ENCODE assay signal across 19 cellular contexts in genomic region chr7:128141683-128142195, GRCh38.
DNase-seq lines count a peak whose midpoint lies in the region; ATAC-seq, FAIRE-seq and TF ChIP-seq lines count a peak whose summit lies in the region.
"Had no signal": no experiment of that assay in that cellular context is flagged by ENCODE, and none has a peak within 500 bp of the region (broad histone marks: within the 10 kb centered on the region; RNA-seq: fewer than 3 reads in every experiment).

No MANE protein-coding gene starts in this region.

- ATAC-seq in HepG2 (no peak), right lobe of liver (no peak)

- H3K9me3 ChIP-seq in HepG2 (ENCODE audit: low read length) (no peaks in the 10 kb centered on the region), right lobe of liver (no peaks in the 10 kb centered on the region), esophagus muscularis mucosa (peaks cover 0 to 24% (median 10%) of the 10 kb centered on the region in 4 donors)
- H3K9me3 ChIP-seq in BLaER1 treated with 17β-estradiol and CSF1 and Interleukin-3, amounts not matched to agents 10 nM and 100 nM (replicated peaks in 1 of 11) = peaks cover 14 to 33% (median 24%) of the 10 kb centered on the region in 11 experiments
- H3K9me3 ChIP-seq: HAP-1 had no signal

- in situ Hi-C loops in HepG2 (cut with HindIII; ENCODE audit: extremely low pct_ligation_motif_present, low pct_unique_long_range_greater_than_20kb) = no loop called here

- intact Hi-C loops in HepG2 (cut with micrococcal nuclease; ENCODE audit: unreplicated experiment) = no loop called here
- intact Hi-C loops in right lobe of liver (cut with DNase I) = no loop called here
- intact Hi-C loops in esophagus muscularis mucosa (cut with DNase I) = no loop called here

- H2AFZ ChIP-seq in HepG2 (ENCODE audit: low read length) = no peak overlapping the region

- H3K4me2 ChIP-seq in HepG2 (ENCODE audit: low read depth, low read length) = no peak overlapping the region
- peak overlapping the region; percentile 20 to 54 (median 32); a peak in 15 of 22 replicates for H3K4me2 ChIP-seq in BLaER1 treated with 17β-estradiol and CSF1 and Interleukin-3, amounts not matched to agents 10 nM and 100 nM

- no peaks in the 10 kb centered on the region for H4K20me1 ChIP-seq in HepG2 (ENCODE audit: insufficient read depth, low read length)
- H4K20me1 ChIP-seq in BLaER1 treated with 17β-estradiol and CSF1 and Interleukin-3, amounts not matched to agents 10 nM and 100 nM = no peaks in the 10 kb centered on the region

- no peaks in the 10 kb centered on the region for H3K36me3 ChIP-seq in HepG2 (replicated peaks in 1 of 2; ENCODE audit: control insufficient read depth in 1 of 2, insufficient read depth in 2 of 2, low read length in 2 of 2)
- no peaks in the 10 kb centered on the region for H3K36me3 ChIP-seq in right lobe of liver
- H3K36me3 ChIP-seq in BLaER1 treated with 17β-estradiol and CSF1 and Interleukin-3, amounts not matched to agents 10 nM and 100 nM = no peaks in the 10 kb centered on the region
- H3K36me3 ChIP-seq in esophagus muscularis mucosa = no peaks in the 10 kb centered on the region
- H3K36me3 ChIP-seq: HAP-1 had no signal

- H3K27me3 ChIP-seq in HepG2 (ENCODE audit: control insufficient read depth in 1 of 2, insufficient read depth in 2 of 2, low read length in 2 of 2) (peaks cover 0 to 12% of the 10 kb centered on the region in 2 experiments; a peak in 3 of 5 replicates), right lobe of liver (no peaks in the 10 kb centered on the region), esophagus muscularis mucosa (peaks cover 0 to 18% (median 2%) of the 10 kb centered on the region in 4 donors)
- H3K27me3 ChIP-seq in BLaER1 treated with 17β-estradiol and CSF1 and Interleukin-3, amounts not matched to agents 10 nM and 100 nM = no peaks in the 10 kb centered on the region

- WGBS in HepG2 (ENCODE audit: low lambda C conversion rate) = 43% methylated on average over 6 of the region's 6 CpGs
- 84% methylated on average over 6 of the region's 6 CpGs for WGBS in right lobe of liver (ENCODE audit: insufficient coverage, low coverage, low lambda C conversion rate, missing lambda C conversion rate)
- WGBS in esophagus muscularis mucosa = 84% methylated on average over 6 of the region's 6 CpGs

- H3K27ac ChIP-seq in HepG2 (ENCODE audit: extremely low read length, insufficient read depth, low read length) (no peak overlapping the region), right lobe of liver (no peak overlapping the region), esophagus muscularis mucosa (replicated peaks in 1 of 4) (no peak overlapping the region)
- no peak overlapping the region for H3K27ac ChIP-seq in BLaER1 treated with 17β-estradiol and CSF1 and Interleukin-3, amounts not matched to agents 10 nM and 100 nM

- FAIRE-seq in HepG2 (lab: Jason Lieb, UNC) = no peak
- FAIRE-seq: GM12891, GM18507, H54 had no signal

- BruUV-seq in HepG2 (replicated peaks; lab: Mats Ljungman, UMichigan) = no TSS peak

- H3K4me1 ChIP-seq in HepG2 (ENCODE audit: insufficient read depth, low read length) = peaks cover 7% of the 10 kb centered on the region; the same call in 1 of the 2 replicates
- no peaks in the 10 kb centered on the region for H3K4me1 ChIP-seq in right lobe of liver
- peaks cover 15 to 26% (median 21%) of the 10 kb centered on the region in 10 experiments for H3K4me1 ChIP-seq in BLaER1 treated with 17β-estradiol and CSF1 and Interleukin-3, amounts not matched to agents 10 nM and 100 nM
- H3K4me1 ChIP-seq in esophagus muscularis mucosa = no peaks in the 10 kb centered on the region
- H3K4me1 ChIP-seq: HAP-1 had no signal

- no peak for TF ChIP-seq CTCF in HepG2 (CRISPR knock-in tag; IDR thresholded peaks at IDR 0.05)
- no peak for TF ChIP-seq CTCF in right lobe of liver (IDR thresholded peaks at IDR 0.05)
- no peak for TF ChIP-seq CTCF in esophagus muscularis mucosa (IDR thresholded peaks at IDR 0.05)

- TF ChIP-seq EP300 in HepG2 (IDR thresholded peaks at IDR 0.05; ENCODE audit: low read depth in 2 of 2, low read length in 2 of 2) (no peak), HepG2 (CRISPR knock-in tag; IDR thresholded peaks at IDR 0.05; ENCODE audit: borderline replicate concordance) (no peak), esophagus muscularis mucosa (IDR thresholded peaks at IDR 0.05) (no peak)

- no peak for TF ChIP-seq RAD21 in HepG2 (CRISPR knock-in tag; IDR thresholded peaks at IDR 0.05)

- POLR2A ChIA-PET in HepG2 (lab: Yijun Ruan, JAX) = no interaction called here

- H3K4me3 ChIP-seq in HepG2 (replicated peaks in 1 of 3; ENCODE audit: insufficient read depth in 1 of 3, low read depth in 2 of 3, low read length in 3 of 3) = no peak overlapping the region
- no peak overlapping the region for H3K4me3 ChIP-seq in right lobe of liver
- no peak overlapping the region for H3K4me3 ChIP-seq in BLaER1 treated with 17β-estradiol and CSF1 and Interleukin-3, amounts not matched to agents 10 nM and 100 nM
- H3K4me3 ChIP-seq in esophagus muscularis mucosa = no peak overlapping the region
- H3K4me3 ChIP-seq: HAP-1 had no signal

- H3K79me2 ChIP-seq in HepG2 (ENCODE audit: insufficient read depth, low read length) = no peaks in the 10 kb centered on the region

- CTCF ChIA-PET in HepG2 (lab: Yijun Ruan, JAX; ENCODE audit: low intra/inter-chr PET ratio, low total read pairs) = no interaction called here

- DNase-seq in HepG2 (ENCODE audit: low spot score) (no peak), right lobe of liver (no peak), esophagus muscularis mucosa (ENCODE audit: extremely low spot score) (peak; percentile 57), NCI-H1417 (lab: John Stamatoyannopoulos, UW) (no peak)
- no peak for DNase-seq in stimulated activated CD4-positive, alpha-beta T cell treated with anti-CD3 and anti-CD28 coated beads, Interleukin-1b, Interleukin-23, amount 100 ng/mL, for 48 hours
- DNase-seq: C1 segment of cervical spinal cord; Calu3; CD4-positive, alpha-beta memory T cell; COR-L47; DMS53; DMS79 treated with DMSO at 0.1 percent for 48 hours; GF-D8; GOT3; HFFc6 had no signal

- no peak for TF ChIP-seq POLR2A in HepG2 (IDR thresholded peaks at IDR 0.05; ENCODE audit: insufficient read depth in 1 of 2, low read depth in 2 of 2, low read length in 2 of 2)
- no peak for TF ChIP-seq POLR2A in right lobe of liver (IDR thresholded peaks at IDR 0.05)
- TF ChIP-seq POLR2A in esophagus muscularis mucosa (IDR thresholded peaks at IDR 0.05; ENCODE audit: low read depth) = no peak

- H3K9ac ChIP-seq in HepG2 (ENCODE audit: insufficient read depth, low read depth, low read length) = no peak overlapping the region
- no peak overlapping the region for H3K9ac ChIP-seq in BLaER1 treated with 17β-estradiol and CSF1 and Interleukin-3, amounts not matched to agents 10 nM and 100 nM

TF ChIP-seq in HepG2, 621 proteins besides CTCF, POLR2A, EP300 and RAD21:
- TF ChIP-seq ATF7-NPFF (CRISPR knock-in tag; IDR thresholded peaks at IDR 0.05; ENCODE audit: low read depth) (no peak), PBX3 (CRISPR knock-in tag; IDR thresholded peaks at IDR 0.05; ENCODE audit: borderline replicate concordance) (no peak), MAFK (conservative IDR thresholded peaks at IDR 0.05 in 1 of 2, IDR thresholded peaks at IDR 0.05 in 1 of 2; ENCODE audit: low read length in 2 of 2) (peak; percentile 28 to 57; a peak in 2 of 4 replicates), ATF7 (IDR thresholded peaks at IDR 0.05) (no peak), ATF7 (CRISPR knock-in tag; IDR thresholded peaks at IDR 0.05) (no peak), SMYD3 (CRISPR knock-in tag; IDR thresholded peaks at IDR 0.05) (no peak)
